ENCODE assay signal across 17 cellular contexts in genomic region chr4:8104491-8105302, GRCh38.
"Had no signal": no experiment of that assay in that cellular context is flagged by ENCODE, and none has a peak within 500 bp of the region (broad histone marks: within the 10 kb centered on the region; RNA-seq: fewer than 3 reads in every experiment).

No MANE protein-coding gene starts in this region.

- H3K9me3 ChIP-seq: stomach, thoracic aorta, transverse colon had no signal

- H3K4me1 ChIP-seq: parathyroid adenoma, stomach had no signal

- H3K27me3 ChIP-seq: heart right ventricle, transverse colon had no signal

- H3K9ac ChIP-seq: parathyroid adenoma had no signal

- H3K27ac ChIP-seq: heart right ventricle, parathyroid adenoma, stomach, thoracic aorta, transverse colon had no signal

- DNase-seq: effector memory CD4-positive, alpha-beta T cell; heart right ventricle; hypothalamus; mammary epithelial cell; naive thymus-derived CD4-positive, alpha-beta T cell; nephron progenitor cell; occipital lobe; small intestine; stimulated activated CD4-positive, alpha-beta T cell treated with anti-CD3 and anti-CD28 coated beads, Interleukin-12 subunit alpha, Interleukin-12 subunit beta, amount 100 ng/mL, for 4 hours; stimulated activated naive CD4-positive, alpha-beta T cell; stomach; substantia nigra; transverse colon had no signal

- H3K79me2 ChIP-seq: parathyroid adenoma had no signal

- H3K36me3 ChIP-seq: heart right ventricle, stomach, thoracic aorta, transverse colon had no signal

- H2AFZ ChIP-seq: parathyroid adenoma had no signal

- H3K4me1 Mint-ChIP-seq: naive thymus-derived CD4-positive, alpha-beta T cell had no signal

- H3K4me3 Mint-ChIP-seq: naive thymus-derived CD4-positive, alpha-beta T cell; nephron progenitor cell had no signal

- H3K27ac Mint-ChIP-seq: naive thymus-derived CD4-positive, alpha-beta T cell; nephron progenitor cell had no signal

- H3K4me3 ChIP-seq: heart right ventricle, stomach, thoracic aorta, transverse colon had no signal

- ATAC-seq: esophagus mucosa; heart right ventricle; left lobe of liver; naive thymus-derived CD4-positive, alpha-beta T cell had no signal

- H3K9me3 Mint-ChIP-seq: naive thymus-derived CD4-positive, alpha-beta T cell had no signal
